ENCODE assay signal across 14 cellular contexts in the genomic region with DNA sequence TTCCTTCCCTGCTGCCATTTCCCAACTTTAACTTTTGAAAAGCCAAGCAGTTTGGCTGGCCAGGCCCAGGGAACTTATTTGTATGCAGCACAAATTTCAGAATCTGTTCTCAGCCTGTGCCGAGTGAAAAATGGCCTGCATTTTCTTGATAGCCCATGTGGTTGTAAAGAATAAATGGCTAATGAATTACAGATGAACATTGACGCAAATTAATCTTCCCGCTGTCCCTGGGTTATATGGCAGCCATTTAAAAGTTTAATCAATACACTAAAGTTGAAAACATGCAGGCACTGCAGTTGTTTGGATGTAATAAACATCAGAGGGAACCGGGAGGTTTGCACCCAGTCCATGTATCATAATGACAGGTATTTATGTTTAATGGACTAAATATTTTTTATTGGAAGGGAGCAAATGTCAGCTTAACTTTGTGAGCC.
DNase-seq lines count a peak whose midpoint lies in the region; ATAC-seq, FAIRE-seq and TF ChIP-seq lines count a peak whose summit lies in the region.
"Had no signal": no experiment of that assay in that cellular context is flagged by ENCODE, and none has a peak within 500 bp of the region (broad histone marks: within the 10 kb centered on the region; RNA-seq: fewer than 3 reads in every experiment).

No MANE protein-coding gene starts in this region.

- peak overlapping the region in 1 of 2 donors; percentile 17 for H3K4me3 ChIP-seq in gastroesophageal sphincter
- H3K4me3 ChIP-seq in pancreas: no peak overlapping the region
- H3K4me3 ChIP-seq in breast epithelium: no peak overlapping the region
- H3K4me3 ChIP-seq: BLaER1 had no signal

- H3K9me3 ChIP-seq in gastroesophageal sphincter (no peaks in the 10 kb centered on the region), pancreas (no peaks in the 10 kb centered on the region), breast epithelium (no peaks in the 10 kb centered on the region)
- H3K9me3 ChIP-seq: BLaER1 had no signal

- DNase-seq in G401 (ENCODE audit: low spot score) (peak; percentile 11), cerebellar cortex (ENCODE audit: low spot score) (peak; percentile 5), pancreas (peak in 1 of 6 donors; percentile 10), GM12892 (ENCODE audit: insufficient read length) (no peak), activated gamma-delta T cell (lab: John Stamatoyannopoulos, UW) (no peak), breast epithelium (ENCODE audit: low spot score in 2 of 2) (no peak)
- DNase-seq: HCEC 1CT, NCI-H1417, NCI-H2029, NCI-H510A had no signal

- H3K27me3 ChIP-seq in gastroesophageal sphincter: no peaks in the 10 kb centered on the region
- H3K27me3 ChIP-seq in pancreas: no peaks in the 10 kb centered on the region
- H3K27me3 ChIP-seq in breast epithelium: no peaks in the 10 kb centered on the region
- H3K27me3 ChIP-seq: BLaER1 had no signal

- no peak for TF ChIP-seq EP300 in gastroesophageal sphincter (IDR thresholded peaks at IDR 0.05)

- TF ChIP-seq CTCF in gastroesophageal sphincter (IDR thresholded peaks at IDR 0.05) (no peak), pancreas (IDR thresholded peaks at IDR 0.05) (no peak), breast epithelium (IDR thresholded peaks at IDR 0.05) (no peak)

- intact Hi-C loops in pancreas (cut with DNase I): no loop called here
- intact Hi-C loops in breast epithelium (cut with DNase I; ENCODE audit: low total_unique reads): no loop called here

- WGBS in gastroesophageal sphincter (ENCODE audit: low coverage in 1 of 2), 2 donors: 35 to 39% methylated on average over 4 of the region's 4 CpGs
- WGBS in pancreas, 2 donors: 61 to 67% methylated on average over 4 of the region's 4 CpGs

- in situ Hi-C loops in G401 (cut with HindIII; ENCODE audit: low sequenced_read_pairs): no loop called here

- ATAC-seq in gastroesophageal sphincter (peak; percentile 13), pancreas (peak in 3 of 4 donors; percentile 66 to 77 (median 66)), GM19463 (IDR thresholded peaks at IDR 0.05; ENCODE audit: unreplicated experiment) (no peak)

- TF ChIP-seq POLR2A in gastroesophageal sphincter (IDR thresholded peaks at IDR 0.05): no peak
- no peak for TF ChIP-seq POLR2A in GM12892 (IDR thresholded peaks at IDR 0.05; ENCODE audit: low read depth, low read length)
- no peak for TF ChIP-seq POLR2A in breast epithelium (IDR thresholded peaks at IDR 0.05)

- no peaks in the 10 kb centered on the region for H3K36me3 ChIP-seq in gastroesophageal sphincter
- H3K36me3 ChIP-seq in pancreas: no peaks in the 10 kb centered on the region
- H3K36me3 ChIP-seq in breast epithelium: no peaks in the 10 kb centered on the region
- H3K36me3 ChIP-seq: BLaER1 had no signal

- H3K27ac ChIP-seq in gastroesophageal sphincter: peak overlapping the region; percentile 58 to 79 (median 66)
- no peak overlapping the region for H3K27ac ChIP-seq in pancreas
- no peak overlapping the region for H3K27ac ChIP-seq in breast epithelium
- H3K27ac ChIP-seq: 22Rv1, BLaER1 had no signal

- FAIRE-seq in pancreas (lab: Jason Lieb, UNC): no peak
- FAIRE-seq in GM12892 (lab: Jason Lieb, UNC): no peak

- H3K4me1 ChIP-seq in gastroesophageal sphincter (peaks cover 0 to 32% (median 0%) of the 10 kb centered on the region in 3 donors), pancreas (no peaks in the 10 kb centered on the region), breast epithelium (no peaks in the 10 kb centered on the region)
- H3K4me1 ChIP-seq: BLaER1 had no signal

Comparison
In these comparisons a context has a peak if more than half of its experiments do, and no peak if none do; other contexts are left out.
1. DNase-seq: peak in G401 (single experiment) and cerebellar cortex (single experiment); none in GM12892 (single experiment), activated gamma-delta T cell (single experiment) and breast epithelium (0 of 2).
2. H3K27ac ChIP-seq: peak in gastroesophageal sphincter (4 of 4); none in pancreas (0 of 4) and breast epithelium (0 of 2).